In genomic region chr20:11822116-11822794, GRCh38 we compare ENCODE assay signal across 13 cellular contexts.
"Had no signal": no experiment of that assay in that cellular context is flagged by ENCODE, and none has a peak within 500 bp of the region (broad histone marks: within the 10 kb centered on the region; RNA-seq: fewer than 3 reads in every experiment).

No MANE protein-coding gene starts in this region.

- H3K36me3 ChIP-seq: breast epithelium, esophagus muscularis mucosa, upper lobe of left lung had no signal

- H3K27me3 ChIP-seq: breast epithelium, esophagus muscularis mucosa, testis, upper lobe of left lung had no signal

- H3K9me3 ChIP-seq: breast epithelium, esophagus muscularis mucosa, testis, upper lobe of left lung had no signal

- DNase-seq: activated CD4-positive, alpha-beta T cell treated with anti-CD3 and anti-CD28 coated beads, Interleukin-2, amount 50 U/mL, for 48 hours; activated T-cell treated with anti-CD3 and anti-CD28 coated beads for 4 hours; cortex of kidney; effector CD4-positive, alpha-beta T cell; left cardiac atrium; mesendoderm; natural killer cell; posterior cingulate gyrus; stimulated activated CD4-positive, alpha-beta T cell treated with anti-CD3 and anti-CD28 coated beads, Interleukin-2, amount 100 ng/mL, for 24 hours; testis; upper lobe of left lung had no signal

- H3K27ac ChIP-seq: breast epithelium, esophagus muscularis mucosa, testis, upper lobe of left lung had no signal

- H3K4me3 ChIP-seq: breast epithelium, esophagus muscularis mucosa, testis, upper lobe of left lung had no signal

- H3K4me1 ChIP-seq: breast epithelium, testis, upper lobe of left lung had no signal

- ATAC-seq: left cardiac atrium, natural killer cell had no signal
